9 cellular contexts compared by ENCODE assay signal in the genomic region with DNA sequence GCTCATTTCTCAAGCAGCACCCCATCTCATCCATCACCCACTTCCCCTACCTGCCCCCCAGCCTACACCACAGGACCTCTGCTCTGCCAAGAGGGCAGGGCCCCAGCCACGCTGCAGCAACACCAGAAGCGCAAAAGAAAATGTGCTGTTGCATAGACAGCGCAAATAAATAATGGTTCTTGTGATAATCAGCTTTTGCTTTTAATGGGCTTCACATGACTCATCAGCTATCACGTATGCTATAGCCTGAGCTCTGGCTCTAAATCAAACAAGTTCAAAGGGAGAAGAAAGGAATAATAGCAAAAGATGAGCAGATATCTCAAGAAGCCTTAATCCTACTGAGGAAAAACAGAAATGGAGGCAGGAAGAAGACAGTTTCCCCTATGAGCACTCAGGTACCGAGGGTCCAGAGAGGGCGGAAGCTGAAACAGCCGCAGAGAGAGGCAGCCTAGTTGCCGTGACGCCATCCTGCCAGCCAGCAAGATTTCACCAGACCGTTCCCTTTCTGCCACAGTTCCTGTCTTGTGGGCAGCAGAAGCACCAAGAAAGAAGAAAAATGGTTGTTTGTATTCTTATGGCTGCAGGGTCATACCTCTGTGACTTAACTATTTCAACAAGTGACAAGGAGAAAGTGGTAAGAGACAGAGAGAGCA. TPM values are rescaled to one million over a fixed set of nuclear protein-coding genes. Genes with fewer than 3 reads are reported as not detected.
DNase-seq lines count a peak whose midpoint lies in the region; ATAC-seq and TF ChIP-seq lines count a peak whose summit lies in the region.
"Had no signal": no experiment of that assay in that cellular context is flagged by ENCODE, and none has a peak within 500 bp of the region (broad histone marks: within the 10 kb centered on the region; RNA-seq: fewer than 3 reads in every experiment).

No MANE protein-coding gene starts in this region.

- TF ChIP-seq EP300 in gastroesophageal sphincter (IDR thresholded peaks at IDR 0.05), result no peak

- no peak for TF ChIP-seq POLR2A in gastroesophageal sphincter (IDR thresholded peaks at IDR 0.05)

- H3K4me1 ChIP-seq in gastroesophageal sphincter, result peaks cover 0 to 5% (median 0%) of the 10 kb centered on the region in 3 donors

- H3K36me3 ChIP-seq in KOPT-K1 (ENCODE audit: insufficient read depth, low read length) (peaks cover 6% of the 10 kb centered on the region; the same call in 1 of the 2 replicates), gastroesophageal sphincter (peaks cover 0 to 14% of the 10 kb centered on the region in 2 donors)

- no peak for TF ChIP-seq CTCF in gastroesophageal sphincter (IDR thresholded peaks at IDR 0.05)
- no peak for TF ChIP-seq CTCF in GM13976 (IDR thresholded peaks at IDR 0.05; ENCODE audit: borderline replicate concordance, control extremely low read depth, extremely low read depth, insufficient read depth, missing control alignments)

- ATAC-seq in GM21526 (IDR thresholded peaks at IDR 0.05; ENCODE audit: low FRiP score, unreplicated experiment) (peak; percentile 92), gastroesophageal sphincter (peak; percentile 53)

- whole genome bisulfite sequencing in gastroesophageal sphincter (ENCODE audit: low coverage in 1 of 2), 2 donors, result 51 to 55% methylated on average over 5 to 10 of the region's 10 CpGs

- H3K4me3 ChIP-seq in gastroesophageal sphincter, result no peak overlapping the region

- H3K9me3 ChIP-seq in KOPT-K1 (ENCODE audit: insufficient read depth, low read length, poor library complexity, severe bottlenecking) (no peaks in the 10 kb centered on the region), gastroesophageal sphincter (no peaks in the 10 kb centered on the region)

- in situ Hi-C loops in GM13976 (cut with MboI; ENCODE audit: low sequenced_read_pairs, unreplicated experiment), result no loop called here

- DNase-seq in CD1c-positive myeloid dendritic cell (ENCODE audit: extremely low spot score) (peak; percentile 78), NCI-H1092 treated with DMSO at 0.1 percent for 48 hours (lab: John Stamatoyannopoulos, UW) (no peak), GM13976 (ENCODE audit: low spot score) (no peak)
- DNase-seq in activated CD8-positive, alpha-beta memory T cell treated with anti-CD3 and anti-CD28 coated beads for 1 hour (ENCODE audit: extremely low read depth in 1 of 2, low read depth in 1 of 2), result peak; percentile 54 to 70
- peak; percentile 54 for DNase-seq in stimulated activated CD8-positive, alpha-beta memory T cell treated with anti-CD3 and anti-CD28 coated beads, Interleukin-15, amount 100 ng/mL, for 1 hour (ENCODE audit: low read depth)

- H3K27ac ChIP-seq in KOPT-K1 (ENCODE audit: low read depth, low read length, poor library complexity, severe bottlenecking) (peak overlapping the region; percentile 77), gastroesophageal sphincter (no peak overlapping the region)

- no peaks in the 10 kb centered on the region for H3K27me3 ChIP-seq in gastroesophageal sphincter
- H3K27me3 ChIP-seq: dorsolateral prefrontal cortex had no signal

RNA-seq across cellular contexts. Expression of a gene that starts 22.1 kb away (rescaled TPM):
- total RNA-seq in gastroesophageal sphincter, result 10 to 100 TPM; 16.9 to 29.7 (median 21.4) TPM

RNA-seq across cellular contexts. Expression of a gene that starts 51.4 kb away (rescaled TPM):
- total RNA-seq in gastroesophageal sphincter, result 10 to 100 TPM in 3 of 4 donors, 1 to 10 TPM in 1; 6.7 to 19.6 (median 14.7) TPM

RNA-seq across cellular contexts. Expression of a gene that starts 51.5 kb away (rescaled TPM):
- 10 to 100 TPM in 2 of 4 donors, 1 to 10 TPM in 2; 7.0 to 14.0 (median 9.0) TPM for total RNA-seq in gastroesophageal sphincter

Comparison
In these comparisons a context has a peak if more than half of its experiments do, and no peak if none do; other contexts are left out.
1. DNase-seq: peak in CD1c-positive myeloid dendritic cell (single experiment), activated CD8-positive, alpha-beta memory T cell treated with anti-CD3 and anti-CD28 coated beads for 1 hour (2 of 2) and stimulated activated CD8-positive, alpha-beta memory T cell treated with anti-CD3 and anti-CD28 coated beads, Interleukin-15, amount 100 ng/mL, for 1 hour (single experiment); none in NCI-H1092 treated with DMSO at 0.1 percent for 48 hours (single experiment) and GM13976 (single experiment).